In genomic region chr9:3677541-3677940, GRCh38 we compare ENCODE assay signal across 24 cellular contexts.
"Had no signal": no experiment of that assay in that cellular context is flagged by ENCODE, and none has a peak within 500 bp of the region (broad histone marks: within the 10 kb centered on the region; RNA-seq: fewer than 3 reads in every experiment).

No MANE protein-coding gene starts in this region.

- H3K79me2 ChIP-seq: hepatocyte had no signal

- H3K27me3 ChIP-seq: hepatocyte, pancreas, right lobe of liver, stomach, suprapubic skin, tibial artery, uterus had no signal

- H3K27ac ChIP-seq: hepatocyte, left ventricle myocardium inferior, pancreas, prostate gland, right lobe of liver, skin epidermis, stomach, suprapubic skin, thoracic aorta, tibial artery, uterus had no signal

- H3K4me3 ChIP-seq: hepatocyte, left ventricle myocardium inferior, lung, pancreas, prostate gland, right lobe of liver, skin epidermis, stomach, suprapubic skin, thoracic aorta, tibial artery, uterus had no signal

- ATAC-seq: naive thymus-derived CD8-positive, alpha-beta T cell; pancreas; right lobe of liver; stimulated activated naive B cell treated with anti-CD40 and anti-IgM and Interleukin-4, amounts not matched to agents 10 μg/mL and 1 μg/mL and 100 μg/mL, for 72 hours; stimulated activated naive CD8-positive, alpha-beta T cell treated with anti-CD3 and anti-CD28 coated beads, Interleukin-15, Interleukin-2, amounts not matched to agents 100 U/mL and 50 U/mL, for 24 hours had no signal

- H2AFZ ChIP-seq: hepatocyte had no signal

- H3K4me1 ChIP-seq: left ventricle myocardium inferior, pancreas, prostate gland, right lobe of liver, stomach, suprapubic skin, tibial artery, uterus had no signal

- H3K9me3 ChIP-seq: left ventricle myocardium inferior, pancreas, prostate gland, right lobe of liver, stomach, suprapubic skin, thoracic aorta, tibial artery, uterus had no signal

- FAIRE-seq: pancreas had no signal

- H3K4me2 ChIP-seq: hepatocyte had no signal

- DNase-seq: islet precursor cell; left ventricle myocardium inferior; mesendoderm; midbrain; naive thymus-derived CD8-positive, alpha-beta T cell; nucleus accumbens; pancreas; posterior cingulate gyrus; right lobe of liver; stimulated activated CD4-positive, alpha-beta T cell treated with anti-CD3 and anti-CD28 coated beads, Interleukin-12 subunit alpha, Interleukin-12 subunit beta, amount 100 ng/mL, for 4 hours; stimulated activated CD4-positive, alpha-beta T cell treated with anti-CD3 and anti-CD28 coated beads, Interleukin-15, amount 100 ng/mL, for 24 hours; stimulated activated CD4-positive, alpha-beta T cell treated with anti-CD3 and anti-CD28 coated beads, Interleukin-2, amount 100 ng/mL, for 24 hours; stimulated activated CD4-positive, alpha-beta T cell treated with anti-CD3 and anti-CD28 coated beads, Interleukin-4, amount 100 ng/mL, for 1 hour; stimulated activated naive B cell treated with anti-CD40 and anti-IgM and Interleukin-4, amounts not matched to agents 10 μg/mL and 1 μg/mL and 100 μg/mL, for 72 hours; stimulated activated naive CD8-positive, alpha-beta T cell treated with anti-CD3 and anti-CD28 coated beads, Interleukin-15, Interleukin-2, amounts not matched to agents 100 U/mL and 50 U/mL, for 24 hours; stomach; tibial artery; uterus had no signal

- H3K36me3 ChIP-seq: left ventricle myocardium inferior, prostate gland, right lobe of liver, stomach, suprapubic skin, tibial artery, uterus had no signal
